In genomic region chr7:117283371-117283770, GRCh38 we compare ENCODE assay signal across 16 cellular contexts. TPM values are rescaled to one million over a fixed set of nuclear protein-coding genes. Genes with fewer than 3 reads are reported as not detected.
DNase-seq lines count a peak whose midpoint lies in the region; ATAC-seq and TF ChIP-seq lines count a peak whose summit lies in the region.
"Had no signal": no experiment of that assay in that cellular context is flagged by ENCODE, and none has a peak within 500 bp of the region (broad histone marks: within the 10 kb centered on the region; RNA-seq: fewer than 3 reads in every experiment).

No MANE protein-coding gene starts in this region.

- no peak overlapping the region for H3K27ac ChIP-seq in RWPE2 (ENCODE audit: poor library complexity, severe bottlenecking)
- no peak overlapping the region for H3K27ac ChIP-seq in coronary artery
- H3K27ac ChIP-seq: VCaP had no signal

- H3K9me3 ChIP-seq in RWPE2 (ENCODE audit: severe bottlenecking): no peaks in the 10 kb centered on the region

- peak; percentile 19; the same call in 2 of the 3 replicates for ATAC-seq in RWPE2 (ENCODE audit: low read depth)
- ATAC-seq in GM21526 (IDR thresholded peaks at IDR 0.05; ENCODE audit: low FRiP score, unreplicated experiment): no peak
- ATAC-seq: K562, natural killer cell had no signal

- H3K36me3 ChIP-seq in RWPE2 (ENCODE audit: low read depth): no peaks in the 10 kb centered on the region

- H3K4me1 ChIP-seq in RWPE2 (ENCODE audit: insufficient read depth, poor library complexity, severe bottlenecking): no peaks in the 10 kb centered on the region

- H3K27me3 ChIP-seq in RWPE2 (ENCODE audit: insufficient read depth, poor library complexity, severe bottlenecking): no peaks in the 10 kb centered on the region

- TF ChIP-seq CTCF in RWPE2 (IDR thresholded peaks at IDR 0.05; ENCODE audit: poor library complexity, severe bottlenecking): no peak
- TF ChIP-seq CTCF in coronary artery (IDR thresholded peaks at IDR 0.05): no peak

- DNase-seq in EL (peak; percentile 89), RWPE2 (ENCODE audit: low spot score) (no peak), epidermal melanocyte (ENCODE audit: insufficient read length, low spot score) (peak; percentile 30), myocyte (ENCODE audit: low read depth) (peak; percentile 56), iPS-NIHi7 (ENCODE audit: extremely low spot score) (no peak), coronary artery (ENCODE audit: low spot score) (no peak), 8988T (no peak)
- DNase-seq: activated gamma-delta T cell; natural killer cell; NCI-H1436; NCI-H446 treated with DMSO at 0.1 percent for 48 hours; stimulated activated CD4-positive, alpha-beta T cell treated with anti-CD3 and anti-CD28 coated beads, Interleukin-1b, Interleukin-23, amount 100 ng/mL, for 48 hours had no signal

- H3K4me3 ChIP-seq in RWPE2 (ENCODE audit: severe bottlenecking) (no peak overlapping the region), coronary artery (no peak overlapping the region)
- H3K4me3 ChIP-seq: K562 had no signal

RNA-seq across cellular contexts. Expression of gene WNT2, which starts 39.5 kb away (rescaled TPM):
- total RNA-seq in myocyte: not detected in 2 replicates
- not detected for polyA plus RNA-seq in myocyte (2012)
- total RNA-seq: K562, natural killer cell had no signal
- polyA plus RNA-seq: CD14-positive monocyte had no signal

Comparison
In these comparisons a context has a peak if more than half of its experiments do, and no peak if none do; other contexts are left out.
1. DNase-seq: peak in EL (single experiment), epidermal melanocyte (single experiment) and myocyte (single experiment); none in RWPE2 (single experiment), iPS-NIHi7 (single experiment), coronary artery (single experiment) and 8988T (single experiment).